Comparison of ENCODE assay signal across 8 cellular contexts in the genomic region with DNA sequence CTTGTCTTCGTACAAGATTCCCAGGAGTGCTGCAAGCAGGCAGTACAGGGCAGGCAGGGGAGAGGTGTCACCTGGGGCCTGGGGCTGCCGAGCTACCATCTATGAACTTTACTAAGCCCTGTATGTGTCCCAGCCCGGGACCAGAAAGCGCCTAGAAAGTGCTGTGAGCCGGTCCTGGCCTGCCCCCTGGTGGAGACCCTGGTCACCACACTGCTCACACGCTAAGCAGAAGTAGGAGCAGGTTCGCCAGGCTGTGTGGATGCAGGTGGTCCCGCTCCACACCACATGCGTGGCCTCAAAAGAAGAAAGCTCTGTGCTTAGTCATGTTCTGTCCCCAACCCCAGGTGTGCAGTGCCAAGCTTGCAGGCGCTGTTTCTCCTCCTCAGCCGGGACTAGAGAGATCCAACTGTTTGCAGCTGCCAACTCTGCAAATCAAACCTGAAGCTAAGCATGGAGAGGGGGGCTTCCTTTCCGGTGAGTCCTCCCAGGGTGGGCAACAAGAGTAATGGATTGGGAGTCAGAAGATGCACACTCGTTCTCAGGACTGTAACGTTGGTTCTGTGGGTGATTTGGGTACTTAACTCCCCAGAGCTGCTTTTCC. TPM values are rescaled to one million over a fixed set of nuclear protein-coding genes. Genes with fewer than 3 reads are reported as not detected.
DNase-seq lines count a peak whose midpoint lies in the region; TF ChIP-seq lines count a peak whose summit lies in the region.
"Not testable (repeated sequence)": the region's sequence is repeated elsewhere in the genome, so short reads cannot be mapped to it uniquely, and the experiment has no call there.

No MANE protein-coding gene starts in this region.

- H3K27me3 ChIP-seq in WERI-Rb-1 (ENCODE audit: insufficient read depth, low read depth, severe bottlenecking); adrenal gland: not testable (repeated sequence)

- CTCF ChIA-PET in HEK293 (lab: Yijun Ruan, JAX) = interaction anchor here (0.6 to 1.4 kb wide), 6 partner anchors 70 to 444 kb away, joined by 3 to 8 read pairs (median 4); no protein-coding TSS in a partner anchor

- 2 to 9% (median 7%) methylated on average over 12 to 14 of the region's 14 CpGs for WGBS in adrenal gland, 4 donors

- H3K4me3 ChIP-seq in HEK293 (ENCODE audit: low read depth, low read length); WERI-Rb-1 (ENCODE audit: low read depth, low read length); adrenal gland: not testable (repeated sequence)

- not testable (repeated sequence) for H3K27ac Mint-ChIP-seq in neural crest cell (ENCODE audit: unreplicated experiment)

- peaks cover 21% of the 10 kb centered on the region for H3K27me3 Mint-ChIP-seq in neural crest cell (ENCODE audit: low read depth)

- intact Hi-C loops in adrenal gland (cut with DNase I) = not testable (repeated sequence)

- POLR2A ChIA-PET in HEK293 (lab: Yijun Ruan, JAX) = not testable (repeated sequence)

- not testable (repeated sequence) for TF ChIP-seq POLR2A in adrenal gland (IDR thresholded peaks at IDR 0.05)

- not testable (repeated sequence) for H3K36me3 Mint-ChIP-seq in neural crest cell (ENCODE audit: low read depth)

- H3K4me1 ChIP-seq in HEK293 (ENCODE audit: control insufficient read depth, insufficient read depth, low read length); adrenal gland (replicated peaks in 1 of 2): not testable (repeated sequence)

- DNase-seq in NCI-H526 (lab: John Stamatoyannopoulos, UW) (peak; percentile 26 to 65), WERI-Rb-1 (peak; percentile 83), adrenal gland (peak; percentile 69 to 91 (median 84)), glomerular visceral epithelial cell (ENCODE audit: extremely low spot score) (peak; percentile 40), neural crest cell (ENCODE audit: low read depth, low spot score) (peak; percentile 66)
- DNase-seq in stimulated activated CD8-positive, alpha-beta memory T cell treated with anti-CD3 and anti-CD28 coated beads, Interleukin-4, amount 100 ng/mL, for 1 hour (ENCODE audit: low read depth in 2 of 2, low spot score in 1 of 2) = peak; percentile 43 to 57

- not testable (repeated sequence) for H3K4me1 Mint-ChIP-seq in neural crest cell

- H3K9me3 ChIP-seq in HEK293 (ENCODE audit: control insufficient read depth, insufficient read depth, low read depth, low read length); WERI-Rb-1 (ENCODE audit: severe bottlenecking); adrenal gland (replicated peaks in 1 of 3): not testable (repeated sequence)

- peak overlapping the region; percentile 54 for H3K4me3 Mint-ChIP-seq in neural crest cell

- H3K9me3 Mint-ChIP-seq in neural crest cell = not testable (repeated sequence)

- not testable (repeated sequence) for H3K27ac ChIP-seq in C4-2B; HEK293 (ENCODE audit: extremely low read depth, low read depth, low read length); WERI-Rb-1; adrenal gland

- TF ChIP-seq CTCF in C4-2B (conservative IDR thresholded peaks at IDR 0.05) (peak; percentile 84), WERI-Rb-1 (IDR thresholded peaks at IDR 0.05; ENCODE audit: low read depth, low read length) (peak; percentile 71), adrenal gland (IDR thresholded peaks at IDR 0.05) (peak; percentile 72 to 94 (median 84)), neural crest cell (conservative IDR thresholded peaks at IDR 0.05) (peak; percentile 89)
- not testable (repeated sequence) for TF ChIP-seq CTCF in HEK293 (tag by site-specific recombination; IDR thresholded peaks at IDR 0.05)

- H3K36me3 ChIP-seq in HEK293 (ENCODE audit: control insufficient read depth in 2 of 2, insufficient read depth in 1 of 2, low read length in 2 of 2); WERI-Rb-1; adrenal gland (replicated peaks in 1 of 2): not testable (repeated sequence)

TF ChIP-seq in HEK293, 187 proteins besides CTCF, POLR2A, EP300 and RAD21:
- TF ChIP-seq ZNF654 (tag by site-specific recombination; IDR thresholded peaks at IDR 0.05; ENCODE audit: low read depth) = peak; percentile 47

RNA-seq across cellular contexts. Expression of a gene that starts 31.7 kb away (rescaled TPM):
- total RNA-seq in adrenal gland (100 to 1,000 TPM in 1 of 8 donors, 10 to 100 TPM in 7; 16.4 to 105 (median 60.9) TPM), neural crest cell (55.8 and 72.0 TPM in 2 replicates)
- polyA plus RNA-seq in adrenal gland = 100 to 1,000 TPM in 1 of 3 donors, 10 to 100 TPM in 2; 65.8 to 139 (median 72.4) TPM
